Comparison of ENCODE assay signal across 18 cellular contexts in genomic region chr6:3664641-3665041, GRCh38.
A peak's percentile ranks its signal among the peaks of the same experiment; 100 is the strongest.
DNase-seq lines count a peak whose midpoint lies in the region; ATAC-seq and TF ChIP-seq lines count a peak whose summit lies in the region.
"Had no signal": no experiment of that assay in that cellular context is flagged by ENCODE, and none has a peak within 500 bp of the region (broad histone marks: within the 10 kb centered on the region; RNA-seq: fewer than 3 reads in every experiment).

No MANE protein-coding gene starts in this region.

- H3K4me1 ChIP-seq in H9 (ENCODE audit: insufficient read depth, low read length) (peaks cover 12% of the 10 kb centered on the region), adipocyte (ENCODE audit: control insufficient read depth, insufficient read depth, low read length) (peaks cover 12% of the 10 kb centered on the region)
- H3K4me1 ChIP-seq: BLaER1 treated with 17β-estradiol and CSF1 and Interleukin-3, amounts not matched to agents 10 nM and 100 nM; heart left ventricle; psoas muscle had no signal

- no peak overlapping the region for H3K18ac ChIP-seq in H9 (ENCODE audit: insufficient read length, low read depth, low read length)

- no peak overlapping the region for H3K4me2 ChIP-seq in H9 (ENCODE audit: insufficient read depth, insufficient read length, low read length)
- H3K4me2 ChIP-seq: BLaER1 treated with 17β-estradiol and CSF1 and Interleukin-3, amounts not matched to agents 10 nM and 100 nM had no signal

- no peak overlapping the region for H4K5ac ChIP-seq in H9 (ENCODE audit: insufficient read length, low read depth, low read length)

- ATAC-seq in GM19395 (IDR thresholded peaks at IDR 0.05; ENCODE audit: unreplicated experiment): no peak
- ATAC-seq: heart left ventricle, psoas muscle, T-helper 17 cell had no signal

- no peak overlapping the region for H2BK5ac ChIP-seq in H9 (ENCODE audit: insufficient read length, low read length)

- TF ChIP-seq CTCF in H9 (conservative IDR thresholded peaks at IDR 0.05): no peak

- no peaks in the 10 kb centered on the region for H3K27me3 ChIP-seq in H9 (ENCODE audit: insufficient read depth, low read length)
- no peaks in the 10 kb centered on the region for H3K27me3 ChIP-seq in adipocyte (replicated peaks; ENCODE audit: control insufficient read depth, insufficient read depth, low read length)
- H3K27me3 ChIP-seq: BLaER1 treated with 17β-estradiol and CSF1 and Interleukin-3, amounts not matched to agents 10 nM and 100 nM; heart left ventricle had no signal

- H3K9me3 ChIP-seq in H9 (ENCODE audit: control insufficient read depth, low read depth, low read length) (no peaks in the 10 kb centered on the region), adipocyte (ENCODE audit: control insufficient read depth, low read length) (peaks cover 11% of the 10 kb centered on the region)

- H3K56ac ChIP-seq in H9 (ENCODE audit: insufficient read length, low read depth, low read length): no peak overlapping the region

- no peak overlapping the region for H3K14ac ChIP-seq in H9 (ENCODE audit: insufficient read depth, low read length)

- no peak overlapping the region for H4K91ac ChIP-seq in H9 (ENCODE audit: insufficient read length, low read depth, low read length)

- H3K36me3 Mint-ChIP-seq in H9 (ENCODE audit: insufficient read depth in 1 of 3, low read depth in 3 of 3): peaks cover 7 to 13% (median 9%) of the 10 kb centered on the region in 3 experiments
- H3K36me3 Mint-ChIP-seq: stimulated activated memory B cell treated with anti-CD40 and anti-IgM and Interleukin-4, amounts not matched to agents 10 μg/mL and 1 μg/mL and 100 μg/mL, for 72 hours had no signal

- H3K4ac ChIP-seq in H9 (ENCODE audit: low read depth, low read length): no peak overlapping the region

- no peak overlapping the region for H3K27ac ChIP-seq in H9 (ENCODE audit: insufficient read length, low read depth, low read length)
- H3K27ac ChIP-seq: BLaER1 treated with 17β-estradiol and CSF1 and Interleukin-3, amounts not matched to agents 10 nM and 100 nM; heart left ventricle; psoas muscle had no signal

- H2BK120ac ChIP-seq in H9 (ENCODE audit: low read depth, low read length, poor library complexity, severe bottlenecking): no peak overlapping the region

- no peak overlapping the region for H3K23ac ChIP-seq in H9 (ENCODE audit: insufficient read length, low read depth, low read length)

- H3T11ph ChIP-seq in H9 (ENCODE audit: low read length): no peak overlapping the region

- H3K4me3 ChIP-seq in adipocyte (ENCODE audit: low read length): no peak overlapping the region
- H3K4me3 ChIP-seq: BLaER1 treated with 17β-estradiol and CSF1 and Interleukin-3, amounts not matched to agents 10 nM and 100 nM; heart left ventricle; psoas muscle had no signal

- H3K9me3 Mint-ChIP-seq in H9: peaks cover 14 to 16% of the 10 kb centered on the region in 2 experiments; a peak in 4 of 5 replicates

- H3K27me3 Mint-ChIP-seq in H9 (ENCODE audit: low read depth): peaks cover 4% of the 10 kb centered on the region

- H4K8ac ChIP-seq in H9 (replicated peaks; ENCODE audit: insufficient read length, low read depth, low read length): no peak overlapping the region

- no peak overlapping the region for H2BK15ac ChIP-seq in H9 (ENCODE audit: low read depth, low read length)

- no peak overlapping the region for H2BK12ac ChIP-seq in H9 (ENCODE audit: insufficient read length, low read depth, low read length)

- no peaks in the 10 kb centered on the region for H3K23me2 ChIP-seq in H9 (ENCODE audit: insufficient read length, low read depth, low read length, poor library complexity, severe bottlenecking)

- no peaks in the 10 kb centered on the region for H4K20me1 ChIP-seq in H9 (ENCODE audit: control insufficient read depth, insufficient read depth, insufficient read length)
- H4K20me1 ChIP-seq: BLaER1 treated with 17β-estradiol and CSF1 and Interleukin-3, amounts not matched to agents 10 nM and 100 nM had no signal

- H3K9ac ChIP-seq in H9 (ENCODE audit: extremely low read depth, insufficient read length, low read length) (no peak overlapping the region), adipocyte (ENCODE audit: low read length) (no peak overlapping the region)
- H3K9ac ChIP-seq: BLaER1 treated with 17β-estradiol and CSF1 and Interleukin-3, amounts not matched to agents 10 nM and 100 nM had no signal

- H2AFZ ChIP-seq in H9 (ENCODE audit: low read length): no peak overlapping the region

- peak overlapping the region in 2 of 3 experiments; percentile 11 to 75; a peak in 3 of 7 replicates for H3K27ac Mint-ChIP-seq in H9
- H3K27ac Mint-ChIP-seq: memory B cell; stimulated activated memory B cell treated with anti-CD40 and anti-IgM and Interleukin-4, amounts not matched to agents 10 μg/mL and 1 μg/mL and 100 μg/mL, for 72 hours; T-helper 17 cell had no signal

- no CpG with 5 or more reads among the region's 8 CpGs for WGBS in H9 (ENCODE audit: extremely low coverage, insufficient read length, low lambda C conversion rate)

- H3K79me1 ChIP-seq in H9 (ENCODE audit: insufficient read depth, low read depth, low read length, poor library complexity, severe bottlenecking): no peaks in the 10 kb centered on the region

- DNase-seq in H9: no peak
- peak; percentile 2 for DNase-seq in adipocyte (ENCODE audit: low read depth)
- peak; percentile 97 for DNase-seq in islet precursor cell
- DNase-seq in renal cortical epithelial cell (ENCODE audit: low read depth): peak; percentile 57
- DNase-seq in DMS153 (lab: John Stamatoyannopoulos, UW): no peak
- no peak for DNase-seq in GM03348 (ENCODE audit: low spot score)
- DNase-seq in stimulated activated CD4-positive, alpha-beta T cell treated with anti-CD3 and anti-CD28 coated beads, Interleukin-4, amount 100 ng/mL, for 1 hour: no peak
- DNase-seq: aorta; effector CD4-positive, alpha-beta T cell; heart left ventricle; NCI-H524 treated with DMSO at 0.1 percent for 48 hours; psoas muscle; stimulated activated CD4-positive, alpha-beta T cell treated with anti-CD3 and anti-CD28 coated beads, Interleukin-4, amount 100 ng/mL, for 24 hours; T-helper 17 cell had no signal

- H3K4me1 Mint-ChIP-seq in H9: peaks cover 17 to 18% of the 10 kb centered on the region in 2 experiments
- H3K4me1 Mint-ChIP-seq: memory B cell; stimulated activated memory B cell treated with anti-CD40 and anti-IgM and Interleukin-4, amounts not matched to agents 10 μg/mL and 1 μg/mL and 100 μg/mL, for 72 hours; T-helper 17 cell had no signal

- no peak overlapping the region for H2AK5ac ChIP-seq in H9 (ENCODE audit: insufficient read length, low read length)

- no peak overlapping the region for H3K4me3 Mint-ChIP-seq in H9
- H3K4me3 Mint-ChIP-seq: memory B cell; stimulated activated memory B cell treated with anti-CD40 and anti-IgM and Interleukin-4, amounts not matched to agents 10 μg/mL and 1 μg/mL and 100 μg/mL, for 72 hours; T-helper 17 cell had no signal

- H2BK20ac ChIP-seq in H9 (ENCODE audit: low read depth, low read length, poor library complexity, severe bottlenecking): no peak overlapping the region

- H3K36me3 ChIP-seq in adipocyte (ENCODE audit: control insufficient read depth, insufficient read depth, low read length, severe bottlenecking): no peaks in the 10 kb centered on the region
- H3K36me3 ChIP-seq: BLaER1 treated with 17β-estradiol and CSF1 and Interleukin-3, amounts not matched to agents 10 nM and 100 nM; heart left ventricle had no signal

- H3K79me2 ChIP-seq in H9 (ENCODE audit: insufficient read depth, low read length): no peaks in the 10 kb centered on the region

Comparison
In these comparisons a context has a peak if more than half of its experiments do, and no peak if none do; other contexts are left out.
1. DNase-seq: peak in adipocyte (single experiment), islet precursor cell (single experiment) and renal cortical epithelial cell (single experiment); none in H9 (single experiment), DMS153 (single experiment), GM03348 (single experiment) and stimulated activated CD4-positive, alpha-beta T cell treated with anti-CD3 and anti-CD28 coated beads, Interleukin-4, amount 100 ng/mL, for 1 hour (single experiment).